13 cellular contexts compared by ENCODE assay signal in genomic region chr6:139137716-139138115, GRCh38. TPM values are rescaled to one million over a fixed set of nuclear protein-coding genes. Genes with fewer than 3 reads are reported as not detected.
DNase-seq lines count a peak whose midpoint lies in the region; ATAC-seq and TF ChIP-seq lines count a peak whose summit lies in the region.
"Had no signal": no experiment of that assay in that cellular context is flagged by ENCODE, and none has a peak within 500 bp of the region (broad histone marks: within the 10 kb centered on the region; RNA-seq: fewer than 3 reads in every experiment).

No MANE protein-coding gene starts in this region.

- H3K4me3 Mint-ChIP-seq in activated CD4-positive, alpha-beta T cell treated with anti-CD3 and anti-CD28 coated beads, Interleukin-2, amount 10 ng/mL, durations not matched to agents 24 days and 14 days: peak overlapping the region; percentile 98
- peak overlapping the region; percentile 83 to 98 (median 87) for H3K4me3 Mint-ChIP-seq in T-cell
- H3K4me3 Mint-ChIP-seq in glutamatergic neuron (ENCODE audit: unreplicated experiment): peak overlapping the region; percentile 88

- H3K9me3 ChIP-seq in PC-3 (ENCODE audit: low read length): no peaks in the 10 kb centered on the region
- H3K9me3 ChIP-seq: mucosa of descending colon had no signal

- ATAC-seq in T-cell (replicated peaks in 1 of 4) (no peak), PC-3 (no peak)
- ATAC-seq: mucosa of descending colon had no signal

- peaks cover 4% of the 10 kb centered on the region for H3K9me3 Mint-ChIP-seq in activated CD4-positive, alpha-beta T cell treated with anti-CD3 and anti-CD28 coated beads, Interleukin-2, amount 10 ng/mL, durations not matched to agents 24 days and 14 days
- H3K9me3 Mint-ChIP-seq in T-cell (no peaks in the 10 kb centered on the region), glutamatergic neuron (ENCODE audit: unreplicated experiment) (peaks cover 12% of the 10 kb centered on the region)

- H4K20me1 ChIP-seq in PC-3 (ENCODE audit: low read length): no peaks in the 10 kb centered on the region

- H3K27ac Mint-ChIP-seq in activated CD4-positive, alpha-beta T cell treated with anti-CD3 and anti-CD28 coated beads, Interleukin-2, amount 10 ng/mL, durations not matched to agents 24 days and 14 days: peak overlapping the region; percentile 97
- H3K27ac Mint-ChIP-seq in T-cell (peak overlapping the region; percentile 97 to 99), glutamatergic neuron (ENCODE audit: unreplicated experiment) (no peak overlapping the region)

- H3K9me2 ChIP-seq in PC-3 (replicated peaks; ENCODE audit: low read length): no peaks in the 10 kb centered on the region

- BruUV-seq in PC-3 (replicated peaks; lab: Mats Ljungman, UMichigan): no TSS peak

- DNase-seq in activated CD4-positive, alpha-beta T cell treated with anti-CD3 and anti-CD28 coated beads, Interleukin-2, amount 10 ng/mL, durations not matched to agents 24 days and 14 days: peak; percentile 54
- DNase-seq in activated CD4-positive, alpha-beta T cell treated with anti-CD3 and anti-CD28 coated beads, Interleukin-2, amount 50 U/mL, for 1 hour: no peak
- DNase-seq in T-cell (no peak), glutamatergic neuron (no peak), NCI-H1436 treated with DMSO at 0.1 percent for 48 hours (lab: John Stamatoyannopoulos, UW) (no peak), PC-3 (no peak), COLO829 (ENCODE audit: low spot score) (no peak)
- DNase-seq: activated effector memory CD4-positive, alpha-beta T cell treated with anti-CD3 and anti-CD28 coated beads, Interleukin-2, amount 50 U/mL, for 16 hours; mucosa of descending colon; NCI-H1694 treated with DMSO at 0.1 percent for 48 hours; PC-9; small intestine had no signal

- peaks cover 55% of the 10 kb centered on the region for H3K4me1 Mint-ChIP-seq in activated CD4-positive, alpha-beta T cell treated with anti-CD3 and anti-CD28 coated beads, Interleukin-2, amount 10 ng/mL, durations not matched to agents 24 days and 14 days
- H3K4me1 Mint-ChIP-seq in T-cell: peaks cover 55 to 69% (median 65%) of the 10 kb centered on the region in 3 donors
- H3K4me1 Mint-ChIP-seq in glutamatergic neuron (ENCODE audit: low read depth, unreplicated experiment): peaks cover 10% of the 10 kb centered on the region

- intact Hi-C loops in activated CD4-positive, alpha-beta T cell treated with anti-CD3 and anti-CD28 coated beads, Interleukin-2, amount 10 ng/mL, durations not matched to agents 24 days and 14 days (cut with micrococcal nuclease): loop anchor here (1.0 to 2.0 kb wide), 3 partner anchors 8 to 35 kb away; no protein-coding TSS in a partner anchor
- intact Hi-C loops in PC-3 (cut with micrococcal nuclease): no loop called here

- H3K36me3 ChIP-seq in PC-3 (ENCODE audit: low read depth, low read length): no peaks in the 10 kb centered on the region

- no peaks in the 10 kb centered on the region for H3K27me3 Mint-ChIP-seq in activated CD4-positive, alpha-beta T cell treated with anti-CD3 and anti-CD28 coated beads, Interleukin-2, amount 10 ng/mL, durations not matched to agents 24 days and 14 days
- H3K27me3 Mint-ChIP-seq in T-cell (no peaks in the 10 kb centered on the region), glutamatergic neuron (ENCODE audit: unreplicated experiment) (peaks cover 7% of the 10 kb centered on the region)

- no peak overlapping the region for H3K9ac ChIP-seq in PC-3 (ENCODE audit: low read length)

- H3K36me3 Mint-ChIP-seq in activated CD4-positive, alpha-beta T cell treated with anti-CD3 and anti-CD28 coated beads, Interleukin-2, amount 10 ng/mL, durations not matched to agents 24 days and 14 days (ENCODE audit: low read depth): peaks cover 40% of the 10 kb centered on the region
- H3K36me3 Mint-ChIP-seq in T-cell: peaks cover 25% of the 10 kb centered on the region
- no peaks in the 10 kb centered on the region for H3K36me3 Mint-ChIP-seq in glutamatergic neuron (ENCODE audit: unreplicated experiment)

- H3K27ac ChIP-seq in skin epidermis (peak overlapping the region in 4 of 21 experiments; percentile 34 to 99 (median 97)), PC-3 (ENCODE audit: low read length) (no peak overlapping the region)
- H3K27ac ChIP-seq: PC-9 had no signal

- CTCF ChIA-PET in T-cell (lab: Charles Lee): interaction anchor here (0.5 to 2.4 kb wide), 27 partner anchors 8 to 237 kb away, joined by 3 to 24 read pairs (median 4); partner anchors contain the start of gene CITED2 (in 1 of the 2)
- CTCF ChIA-PET in PC-3 (lab: Charles Lee): no interaction called here

- H3K4me2 ChIP-seq in PC-3 (ENCODE audit: low read length): no peak overlapping the region

- POLR2A ChIA-PET in T-cell (lab: Charles Lee) (interaction anchor here (0.5 to 5.7 kb wide), 40 partner anchors 9 to 1950 kb away, joined by 3 to 40 read pairs (median 5); partner anchors contain the start of gene CITED2 (in 2 of the 2)), PC-3 (lab: Charles Lee; ENCODE audit: unreplicated experiment) (interaction anchor here (0.6 kb wide), 1 partner anchor 97 kb away, joined by 4 read pairs; no protein-coding TSS in a partner anchor)

- 0 out of 2 replicates have a peak, but pooled peaks cover 15% of the 10 kb centered on the region for H3K79me2 ChIP-seq in PC-3 (ENCODE audit: low read length)

- H3K27me3 ChIP-seq in PC-3 (ENCODE audit: low read length): no peaks in the 10 kb centered on the region

- no peaks in the 10 kb centered on the region for H3F3A ChIP-seq in PC-3 (ENCODE audit: low read length, unreplicated experiment)

- TF ChIP-seq CTCF in glutamatergic neuron (IDR thresholded peaks at IDR 0.05; ENCODE audit: partially characterized antibody, unreplicated experiment) (no peak), PC-3 (conservative IDR thresholded peaks at IDR 0.05; ENCODE audit: low read depth, low read length) (no peak)

- H3K4me1 ChIP-seq in PC-3 (ENCODE audit: insufficient read depth, low read length): no peaks in the 10 kb centered on the region

- H3K4me3 ChIP-seq in skin epidermis (peak overlapping the region; percentile 61 to 93 (median 76)), PC-3 (ENCODE audit: low read length) (no peak overlapping the region)
- H3K4me3 ChIP-seq: mucosa of descending colon had no signal

- no peak overlapping the region for H2AFZ ChIP-seq in PC-3 (ENCODE audit: low read length)
- H2AFZ ChIP-seq: PC-9 had no signal

RNA-seq across cellular contexts. Expression of gene HECA, which starts 2.8 kb away (rescaled TPM):
- 45.7 and 47.7 TPM in 2 replicates for total RNA-seq in activated CD4-positive, alpha-beta T cell treated with anti-CD3 and anti-CD28 coated beads, Interleukin-2, amount 10 ng/mL, durations not matched to agents 24 days and 14 days
- total RNA-seq in T-cell: 100 to 1,000 TPM; 125 to 137 (median 131) TPM
- 21.0 TPM for total RNA-seq in glutamatergic neuron (ENCODE audit: unreplicated experiment)
- 4.2 and 7.7 TPM in 2 replicates for total RNA-seq in PC-3 (2014; rRNA removed)
